In the genomic region with DNA sequence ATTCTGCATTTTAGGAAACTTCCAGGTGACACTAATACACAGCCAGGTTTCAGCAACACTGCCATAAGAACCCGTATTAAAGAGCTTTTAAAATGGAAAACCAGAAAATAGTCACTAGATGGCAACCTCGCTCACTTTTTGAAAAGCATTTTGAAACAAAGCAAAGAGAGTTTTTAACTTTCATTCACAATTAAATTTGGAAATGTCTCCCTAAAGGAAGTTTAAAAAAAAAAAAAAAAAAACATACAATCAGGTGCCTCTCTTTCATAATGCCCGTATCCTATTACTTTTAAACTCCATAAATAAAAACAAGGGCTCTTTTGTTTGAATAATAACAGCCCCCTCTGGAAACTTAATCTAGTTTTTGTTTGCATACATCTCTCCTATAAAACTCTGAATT, we compare ENCODE assay signal across 9 cellular contexts. TPM values are rescaled to one million over a fixed set of nuclear protein-coding genes. Genes with fewer than 3 reads are reported as not detected.
DNase-seq lines count a peak whose midpoint lies in the region; ATAC-seq and TF ChIP-seq lines count a peak whose summit lies in the region.
"Had no signal": no experiment of that assay in that cellular context is flagged by ENCODE, and none has a peak within 500 bp of the region (broad histone marks: within the 10 kb centered on the region; RNA-seq: fewer than 3 reads in every experiment).

No MANE protein-coding gene starts in this region.

- DNase-seq in AG08395 (ENCODE audit: low spot score) (peak; percentile 37), NCI-H345 (lab: John Stamatoyannopoulos, UW) (peak; percentile 53), choroid plexus epithelial cell (ENCODE audit: low read depth) (peak; percentile 79), myocyte (ENCODE audit: low read depth) (peak; percentile 66)

- no peak overlapping the region for H3K4me3 ChIP-seq in choroid plexus epithelial cell (ENCODE audit: low read depth, low read length)
- H3K4me3 ChIP-seq: HAP-1 had no signal

- TF ChIP-seq CTCF in GM12872 (IDR thresholded peaks at IDR 0.05; ENCODE audit: insufficient read depth, low read depth, low read length) (peak; percentile 45), choroid plexus epithelial cell (conservative IDR thresholded peaks at IDR 0.05; ENCODE audit: low read depth, low read length) (peak; percentile 55)

- ATAC-seq in HG03139 (IDR thresholded peaks at IDR 0.05; ENCODE audit: unreplicated experiment) (no peak), GM19023 (IDR thresholded peaks at IDR 0.05; ENCODE audit: unreplicated experiment) (no peak), GM19452 (IDR thresholded peaks at IDR 0.05; ENCODE audit: unreplicated experiment) (no peak)

RNA-seq across cellular contexts. Expression of a gene that starts 20.3 kb away (rescaled TPM):
- total RNA-seq in myocyte: not detected in 2 replicates
- polyA plus RNA-seq in myocyte (2012): not detected

RNA-seq across cellular contexts. Expression of a gene that starts 53.8 kb away (rescaled TPM):
- total RNA-seq in myocyte: not detected in 2 replicates
- polyA plus RNA-seq in myocyte (2012): not detected
